ENCODE assay signal across 8 cellular contexts in genomic region chr16:27313422-27314160, GRCh38. TPM values are rescaled to one million over a fixed set of nuclear protein-coding genes. Genes with fewer than 3 reads are reported as not detected.
DNase-seq lines count a peak whose midpoint lies in the region; ATAC-seq and TF ChIP-seq lines count a peak whose summit lies in the region.

IL4R (plus strand) TSS chr16:27313974; CDS start chr16:27340204, 26,230 bp downstream.

- H3K4me1 Mint-ChIP-seq in type B pancreatic cell (ENCODE audit: unreplicated experiment): peaks cover 23% of the 10 kb centered on the region

- peaks cover 51% of the 10 kb centered on the region for H3K27me3 Mint-ChIP-seq in type B pancreatic cell

- no peaks in the 10 kb centered on the region for H3K79me2 ChIP-seq in parathyroid adenoma

- H3K9me3 ChIP-seq in parathyroid adenoma (ENCODE audit: control insufficient read depth, low read length): no peaks in the 10 kb centered on the region

- peak within 1 kb of the TSS; percentile 97 for H2AFZ ChIP-seq in parathyroid adenoma

- H3K27ac ChIP-seq in parathyroid adenoma: peak within 1 kb of the TSS; percentile 80

- H3K4me1 ChIP-seq in parathyroid adenoma: peaks cover 11% of the 10 kb centered on the region

- peak within 1 kb of the TSS; percentile 84 for H3K27ac Mint-ChIP-seq in type B pancreatic cell

- H3K9ac ChIP-seq in parathyroid adenoma: no peak within 1 kb of the TSS

- H3K36me3 ChIP-seq in GM06990 (ENCODE audit: control insufficient read depth, insufficient read depth, low read length): no peaks in the 10 kb centered on the region; the same call in 1 of the 2 replicates
- no peaks in the 10 kb centered on the region for H3K36me3 ChIP-seq in parathyroid adenoma (ENCODE audit: control insufficient read depth, insufficient read depth, low read length)

- H3K36me3 Mint-ChIP-seq in type B pancreatic cell: no peaks in the 10 kb centered on the region

- ATAC-seq in HG02610 (IDR thresholded peaks at IDR 0.05; ENCODE audit: unreplicated experiment): peak; percentile 48

- peak; percentile 76 for DNase-seq in GM06990 (ENCODE audit: extremely low read depth, insufficient read length)
- DNase-seq in RKO (ENCODE audit: low spot score): peak; percentile 64
- peak; percentile 46 for DNase-seq in activated gamma-delta T cell treated with anti-CD3 and anti-CD28 coated beads, Interleukin-2, amount 50 U/mL, for 16 hours (ENCODE audit: low read depth)
- DNase-seq in glomerular visceral epithelial cell (ENCODE audit: extremely low spot score): peak; percentile 80
- DNase-seq in type B pancreatic cell (ENCODE audit: extremely low spot score, unreplicated experiment): no peak
- no peak for DNase-seq in NCI-H1694 treated with DMSO at 0.1 percent for 48 hours (lab: John Stamatoyannopoulos, UW)

- no peaks in the 10 kb centered on the region for H3K27me3 ChIP-seq in GM06990 (replicated peaks; ENCODE audit: control insufficient read depth, insufficient read depth, low read length)
- H3K27me3 ChIP-seq in parathyroid adenoma (ENCODE audit: control insufficient read depth, insufficient read depth, low read length): no peaks in the 10 kb centered on the region

- no peak for TF ChIP-seq CTCF in GM06990 (IDR thresholded peaks at IDR 0.05; ENCODE audit: insufficient read depth, low read length, poor library complexity, severe bottlenecking)
- TF ChIP-seq CTCF in parathyroid adenoma (IDR thresholded peaks at IDR 0.05): no peak
- no peak for TF ChIP-seq CTCF in type B pancreatic cell (conservative IDR thresholded peaks at IDR 0.05)

- peak within 1 kb of the TSS; percentile 94 for H3K4me3 Mint-ChIP-seq in type B pancreatic cell

- H3K4me2 ChIP-seq in parathyroid adenoma (ENCODE audit: low read length): peak within 1 kb of the TSS; percentile 84

- H3K4me3 ChIP-seq in GM06990 (replicated peaks; ENCODE audit: low read depth, low read length): peak within 1 kb of the TSS; percentile 86
- peak within 1 kb of the TSS; percentile 79 for H3K4me3 ChIP-seq in parathyroid adenoma (ENCODE audit: low read depth, low read length)

- no peaks in the 10 kb centered on the region for H3K9me3 Mint-ChIP-seq in type B pancreatic cell

RNA-seq across cellular contexts. Expression of gene IL4R, which starts in this region (rescaled TPM):
- 12.3 and 22.1 TPM in 2 replicates for total RNA-seq in type B pancreatic cell (ENCODE audit: low replicate concordance)

Comparison
In these comparisons a context has a peak if more than half of its experiments do, and no peak if none do; other contexts are left out.
1. DNase-seq: peak in GM06990 (single experiment), RKO (single experiment), activated gamma-delta T cell treated with anti-CD3 and anti-CD28 coated beads, Interleukin-2, amount 50 U/mL, for 16 hours (single experiment) and glomerular visceral epithelial cell (single experiment); none in type B pancreatic cell (single experiment) and NCI-H1694 treated with DMSO at 0.1 percent for 48 hours (single experiment).